Comparison of ENCODE assay signal across 15 cellular contexts in the genomic region with DNA sequence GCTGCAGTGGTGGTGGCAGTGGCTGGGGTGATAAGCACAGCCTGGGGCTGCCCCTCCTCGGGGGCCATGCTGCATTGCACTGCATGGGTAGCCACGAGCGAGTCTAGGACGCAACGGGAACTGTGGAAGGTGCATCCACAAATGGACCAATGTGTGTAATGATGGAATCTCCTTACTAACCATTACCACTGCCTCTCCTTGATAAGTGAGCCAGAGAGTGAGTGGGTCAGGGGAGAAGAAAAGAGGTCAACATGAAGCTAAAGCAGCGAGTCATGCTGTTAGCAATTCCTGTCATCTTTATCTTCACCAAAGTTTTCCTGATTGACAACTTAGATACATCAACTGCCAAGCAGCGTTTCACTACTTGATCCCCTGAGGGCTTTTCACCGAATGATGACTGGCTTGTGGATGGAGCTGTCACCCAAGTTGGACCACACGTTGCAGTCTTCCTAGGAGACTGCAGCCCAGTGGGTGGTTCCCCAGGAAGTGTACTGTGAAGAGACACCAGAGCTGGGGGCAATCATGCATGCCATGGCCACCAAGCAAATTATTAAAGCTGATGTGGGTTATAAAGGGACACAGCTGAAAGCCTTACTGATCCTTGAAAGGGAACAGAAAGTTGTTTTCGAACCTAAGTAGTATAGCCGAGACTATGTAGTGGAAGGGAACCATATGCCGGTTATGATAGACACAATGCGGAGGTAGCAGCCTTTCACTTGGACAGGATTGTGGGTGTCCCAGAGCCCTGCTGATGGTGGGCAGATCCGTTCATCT. TPM values are rescaled to one million over a fixed set of nuclear protein-coding genes. Genes with fewer than 3 reads are reported as not detected.
DNase-seq lines count a peak whose midpoint lies in the region; ATAC-seq and TF ChIP-seq lines count a peak whose summit lies in the region.
"Had no signal": no experiment of that assay in that cellular context is flagged by ENCODE, and none has a peak within 500 bp of the region (broad histone marks: within the 10 kb centered on the region; RNA-seq: fewer than 3 reads in every experiment).

No MANE protein-coding gene starts in this region.

- peak; percentile 37 for DNase-seq in kidney tubule cell (ENCODE audit: low spot score)
- DNase-seq in islet precursor cell, result no peak
- DNase-seq in NCI-H1092 treated with DMSO at 0.1 percent for 48 hours (lab: John Stamatoyannopoulos, UW), result no peak
- DNase-seq in vagina (ENCODE audit: extremely low spot score in 2 of 2), result no peak
- DNase-seq: activated CD4-positive, alpha-beta T cell treated with anti-CD3 and anti-CD28 coated beads for 36 hours; kidney glomerular epithelial cell; OCI-M1; stimulated activated CD8-positive, alpha-beta memory T cell treated with anti-CD3 and anti-CD28 coated beads, Interleukin-4, amount 100 ng/mL, for 48 hours had no signal

- intact Hi-C loops in vagina (cut with DNase I), result no loop called here

- TF ChIP-seq CTCF in vagina (IDR thresholded peaks at IDR 0.05), result no peak

- no peak overlapping the region for H3K27ac ChIP-seq in vagina
- H3K27ac ChIP-seq: epithelial cell of prostate, KMS-11 had no signal

- no peaks in the 10 kb centered on the region for H3K4me1 ChIP-seq in vagina

- no peaks in the 10 kb centered on the region for H3K9me3 ChIP-seq in vagina

- no peaks in the 10 kb centered on the region for H3K36me3 ChIP-seq in vagina

- H3K27me3 ChIP-seq in vagina, result no peaks in the 10 kb centered on the region

- no peak overlapping the region for H3K4me3 ChIP-seq in vagina

- no peak for TF ChIP-seq POLR2A in vagina (IDR thresholded peaks at IDR 0.05)

- ATAC-seq in GM18858 (IDR thresholded peaks at IDR 0.05; ENCODE audit: unreplicated experiment) (peak; percentile 90), GM21528 (IDR thresholded peaks at IDR 0.05; ENCODE audit: low FRiP score, unreplicated experiment) (peak; percentile 97), HG03175 (IDR thresholded peaks at IDR 0.05; ENCODE audit: unreplicated experiment) (peak; percentile 96), SK-N-SH treated with all-trans-retinoic acid at 6 μM for 48 hours (no peak)
- ATAC-seq: activated CD4-positive, alpha-beta T cell treated with anti-CD3 and anti-CD28 coated beads for 36 hours had no signal

TF ChIP-seq in SK-N-SH treated with all-trans-retinoic acid at 6 μM for 48 hours, 23 proteins besides CTCF, POLR2A, EP300 and RAD21:
- TF ChIP-seq TOX (CRISPR knock-in tag; IDR thresholded peaks at IDR 0.05; ENCODE audit: borderline replicate concordance), result no peak
- no peak for TF ChIP-seq TCF4 (CRISPR knock-in tag; IDR thresholded peaks at IDR 0.05; ENCODE audit: borderline replicate concordance)
- no peak for TF ChIP-seq RARB (CRISPR knock-in tag; IDR thresholded peaks at IDR 0.05)
- TF ChIP-seq ISL1 (CRISPR knock-in tag; IDR thresholded peaks at IDR 0.05), result no peak
- TF ChIP-seq, protein P1, sequence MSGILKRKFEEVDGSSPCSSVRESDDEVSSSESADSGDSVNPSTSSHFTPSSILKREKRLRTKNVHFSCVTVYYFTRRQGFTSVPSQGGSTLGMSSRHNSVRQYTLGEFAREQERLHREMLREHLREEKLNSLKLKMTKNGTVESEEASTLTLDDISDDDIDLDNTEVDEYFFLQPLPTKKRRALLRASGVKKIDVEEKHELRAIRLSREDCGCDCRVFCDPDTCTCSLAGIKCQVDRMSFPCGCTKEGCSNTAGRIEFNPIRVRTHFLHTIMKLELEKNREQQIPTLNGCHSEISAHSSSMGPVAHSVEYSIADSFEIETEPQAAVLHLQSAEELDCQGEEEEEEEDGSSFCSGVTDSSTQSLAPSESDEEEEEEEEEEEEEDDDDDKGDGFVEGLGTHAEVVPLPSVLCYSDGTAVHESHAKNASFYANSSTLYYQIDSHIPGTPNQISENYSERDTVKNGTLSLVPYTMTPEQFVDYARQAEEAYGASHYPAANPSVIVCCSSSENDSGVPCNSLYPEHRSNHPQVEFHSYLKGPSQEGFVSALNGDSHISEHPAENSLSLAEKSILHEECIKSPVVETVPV (CRISPR knock-in tag; IDR thresholded peaks at IDR 0.05), result no peak
- no peak for TF ChIP-seq ZC3H10 (CRISPR knock-in tag; IDR thresholded peaks at IDR 0.05)
- no peak for TF ChIP-seq ZFP3 (CRISPR knock-in tag; IDR thresholded peaks at IDR 0.05)
- TF ChIP-seq PPARA (CRISPR knock-in tag; IDR thresholded peaks at IDR 0.05; ENCODE audit: borderline replicate concordance), result no peak
- TF ChIP-seq SNAI2 (CRISPR knock-in tag; IDR thresholded peaks at IDR 0.05), result no peak
- no peak for TF ChIP-seq ZNF8 (CRISPR knock-in tag; IDR thresholded peaks at IDR 0.05)
TF ChIP-seq in SK-N-SH treated with all-trans-retinoic acid at 6 μM for 48 hours: peak in this region for 0.

RNA-seq across cellular contexts. Expression of a gene that starts 20.6 kb away (rescaled TPM):
- not detected for total RNA-seq in vagina
- total RNA-seq: activated CD4-positive, alpha-beta T cell treated with anti-CD3 and anti-CD28 coated beads for 36 hours; pulmonary artery endothelial cell had no signal

RNA-seq across cellular contexts. Expression of a gene that starts 34.7 kb away (rescaled TPM):
- 38.1 TPM for total RNA-seq in vagina
